8 cellular contexts compared by ENCODE assay signal in genomic region chr11:106533046-106533445, GRCh38.
"Had no signal": no experiment of that assay in that cellular context is flagged by ENCODE, and none has a peak within 500 bp of the region (broad histone marks: within the 10 kb centered on the region; RNA-seq: fewer than 3 reads in every experiment).

No MANE protein-coding gene starts in this region.

- H3K36me3 Mint-ChIP-seq: IgD-negative memory B cell had no signal

- H3K4me3 Mint-ChIP-seq: HFFc6, IgD-negative memory B cell had no signal

- H3K27ac Mint-ChIP-seq: HFFc6, IgD-negative memory B cell had no signal

- H3K27me3 Mint-ChIP-seq: IgD-negative memory B cell had no signal

- DNase-seq: GM23248, GOT3, H7, HFFc6, KG1 had no signal

- FAIRE-seq: HepG2 had no signal

- ATAC-seq: HCT116, HepG2 had no signal

- H3K9me3 Mint-ChIP-seq: HFFc6 had no signal

- H3K4me1 Mint-ChIP-seq: IgD-negative memory B cell had no signal
